8 cellular contexts compared by ENCODE assay signal in the genomic region with DNA sequence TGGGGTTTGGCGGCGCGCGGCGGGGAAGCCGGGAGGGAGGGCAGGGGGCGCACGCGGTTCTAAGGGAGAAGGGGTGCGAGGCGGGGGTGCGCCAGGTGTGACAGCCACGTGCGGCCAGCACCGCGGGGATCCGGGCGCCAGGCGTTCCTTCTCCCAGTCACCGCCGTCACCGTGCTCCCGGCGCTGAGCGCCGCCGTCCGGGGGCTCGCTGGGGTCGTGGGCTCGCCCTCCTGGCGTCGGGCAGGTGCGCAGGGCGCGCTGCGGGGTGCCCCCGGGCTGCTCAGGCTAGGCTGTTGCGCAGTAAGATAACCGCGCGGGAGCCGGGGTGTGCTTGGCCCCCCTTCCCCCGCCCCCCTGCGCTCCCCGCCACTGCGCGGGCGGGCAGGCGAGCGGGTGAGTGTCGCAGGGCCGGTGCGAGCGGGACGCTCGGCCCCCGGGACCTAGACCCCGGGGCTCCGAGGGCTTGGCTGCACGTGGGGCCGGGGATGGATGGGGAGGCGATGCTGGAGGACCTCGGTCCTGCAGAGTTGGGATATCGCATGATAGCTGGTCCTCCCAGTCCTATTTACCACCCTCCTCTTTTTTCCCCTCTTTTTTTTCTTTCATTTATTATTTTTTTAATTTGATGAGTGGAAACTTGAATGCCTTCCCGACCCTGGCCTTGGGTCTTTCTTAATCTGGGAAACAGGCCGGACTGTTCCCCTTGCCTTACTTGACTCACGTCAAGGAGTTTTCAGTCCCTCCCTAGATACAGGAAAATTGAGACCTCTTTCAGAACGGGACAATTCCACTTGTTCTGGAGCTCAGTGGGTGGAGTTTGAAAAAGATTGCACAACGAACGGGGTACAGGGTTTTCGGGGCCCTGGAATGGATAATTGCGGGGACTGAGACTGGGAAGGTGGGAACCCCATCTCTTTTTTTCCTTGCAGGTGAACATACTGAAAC. TPM values are rescaled to one million over a fixed set of nuclear protein-coding genes. Genes with fewer than 3 reads are reported as not detected.
A peak's percentile ranks its signal among the peaks of the same experiment; 100 is the strongest.
DNase-seq lines count a peak whose midpoint lies in the region; ATAC-seq, FAIRE-seq and TF ChIP-seq lines count a peak whose summit lies in the region.

No MANE protein-coding gene starts in this region.

- TF ChIP-seq CTCF in GM10248 (IDR thresholded peaks at IDR 0.05; ENCODE audit: control extremely low read depth, extremely low read depth, low read depth, missing control alignments) (no peak), astrocyte (IDR thresholded peaks at IDR 0.05; ENCODE audit: insufficient read depth, low read depth, low read length) (no peak)

- no peaks in the 10 kb centered on the region for H3K27me3 ChIP-seq in astrocyte (ENCODE audit: insufficient read depth, low read length)
- H3K27me3 ChIP-seq in small intestine (ENCODE audit: control insufficient read depth in 2 of 2, insufficient read depth in 2 of 2, low read length in 2 of 2) = no peaks in the 10 kb centered on the region

- H3K36me3 Mint-ChIP-seq in T-cell = no peaks in the 10 kb centered on the region
- H3K36me3 Mint-ChIP-seq in astrocyte (ENCODE audit: low read depth, unreplicated experiment) = no peaks in the 10 kb centered on the region

- ATAC-seq in HG02763 (IDR thresholded peaks at IDR 0.05; ENCODE audit: unreplicated experiment) = peak; percentile 12
- peak; percentile 22 to 36 (median 28) for ATAC-seq in T-cell (replicated peaks in 1 of 4)
- no peak for ATAC-seq in GM21619 (IDR thresholded peaks at IDR 0.05; ENCODE audit: unreplicated experiment)

- FAIRE-seq in astrocyte (lab: Jason Lieb, UNC) (peak; percentile 20), small intestine (lab: Jason Lieb, UNC) (no peak)

- H3K36me3 ChIP-seq in astrocyte (ENCODE audit: insufficient read depth, low read length) (no peaks in the 10 kb centered on the region), small intestine (ENCODE audit: control insufficient read depth in 2 of 2, insufficient read depth in 2 of 2, low read length in 2 of 2) (no peaks in the 10 kb centered on the region)

- H3K9me3 ChIP-seq in astrocyte (ENCODE audit: insufficient read depth, low read depth, low read length) (no peaks in the 10 kb centered on the region), small intestine (ENCODE audit: control insufficient read depth, low read depth) (no peaks in the 10 kb centered on the region)

- H3K4me3 ChIP-seq in astrocyte (ENCODE audit: insufficient read depth, low read depth, low read length) (peak overlapping the region; percentile 64), iPS-11a (ENCODE audit: low read depth, low read length) (peak overlapping the region; percentile 72), small intestine (ENCODE audit: low read depth in 1 of 2, low read length in 2 of 2) (peak overlapping the region; percentile 57 to 79)

- H4K20me1 ChIP-seq in astrocyte (ENCODE audit: insufficient read depth, low read length) = peaks cover 9% of the 10 kb centered on the region

- peak overlapping the region; percentile 89 to 97 (median 96) for H3K4me3 Mint-ChIP-seq in T-cell
- H3K4me3 Mint-ChIP-seq in astrocyte (ENCODE audit: unreplicated experiment) = peak overlapping the region; percentile 94

- H2AFZ ChIP-seq in astrocyte (ENCODE audit: low read depth, low read length) = no peak overlapping the region

- peaks cover 6% of the 10 kb centered on the region for H3K4me1 ChIP-seq in astrocyte (ENCODE audit: insufficient read depth, low read length)
- H3K4me1 ChIP-seq in small intestine (ENCODE audit: control insufficient read depth in 2 of 2, insufficient read depth in 1 of 2, low read depth in 1 of 2, low read length in 1 of 2) = no peaks in the 10 kb centered on the region

- POLR2A ChIA-PET in GM10248 (lab: Yijun Ruan, JAX) (no interaction called here), T-cell (lab: Charles Lee) (interaction anchor here (0.5 to 0.8 kb wide), 2 partner anchors 17 to 80 kb away, joined by 3 to 6 read pairs; no protein-coding TSS in a partner anchor)

- CTCF ChIA-PET in GM10248 (lab: Yijun Ruan, JAX) = no interaction called here
- CTCF ChIA-PET in T-cell (lab: Charles Lee) = interaction anchor here (0.6 to 0.7 kb wide), 2 partner anchors 1046 to 1544 kb away, joined by 3 to 5 read pairs; no protein-coding TSS in a partner anchor

- H3K4me2 ChIP-seq in astrocyte (ENCODE audit: low read length) = peak overlapping the region; percentile 76

- DNase-seq in GM10248 (ENCODE audit: extremely low spot score) = peak; percentile 46
- peak; percentile 7 to 59 (median 30) for DNase-seq in T-cell
- no peak for DNase-seq in astrocyte (ENCODE audit: low read depth)
- DNase-seq in small intestine = no peak
- DNase-seq in SKM-1 treated with dmso at 0.1 percent for 144 hours (lab: John Stamatoyannopoulos, UW; ENCODE audit: unreplicated experiment) = no peak

- WGBS in small intestine, 3 donors = 2 to 6% (median 3%) methylated on average over 25 to 72 of the region's 73 CpGs

- peaks cover 22 to 37% (median 34%) of the 10 kb centered on the region in 3 donors for H3K4me1 Mint-ChIP-seq in T-cell
- no peaks in the 10 kb centered on the region for H3K4me1 Mint-ChIP-seq in astrocyte (ENCODE audit: low read depth, unreplicated experiment)

- H3K27ac Mint-ChIP-seq in T-cell (peak overlapping the region in 1 of 2 donors; percentile 52), astrocyte (ENCODE audit: unreplicated experiment) (no peak overlapping the region)

- H3K27me3 Mint-ChIP-seq in T-cell (no peaks in the 10 kb centered on the region), astrocyte (ENCODE audit: low read depth, unreplicated experiment) (no peaks in the 10 kb centered on the region)

- peaks cover 37% of the 10 kb centered on the region for H3K79me2 ChIP-seq in astrocyte (ENCODE audit: insufficient read depth, low read length)

- H3K27ac ChIP-seq in astrocyte (ENCODE audit: low read depth, low read length) (peak overlapping the region; percentile 83), small intestine (ENCODE audit: low read depth in 1 of 2, low read length in 1 of 2) (peak overlapping the region in 1 of 2 donors; percentile 98)

- H3K9me3 Mint-ChIP-seq in T-cell (no peaks in the 10 kb centered on the region), astrocyte (ENCODE audit: unreplicated experiment) (no peaks in the 10 kb centered on the region)

- H3K9ac ChIP-seq in astrocyte (ENCODE audit: low read length) = peak overlapping the region; percentile 82

RNA-seq across cellular contexts. Expression of gene TXLNG, which starts 0.8 kb away (rescaled TPM):
- total RNA-seq in T-cell = 10 to 100 TPM; 16.4 to 24.0 (median 17.9) TPM
- total RNA-seq in astrocyte = 8.1 and 9.8 TPM in 2 replicates
- 1 to 10 TPM; 5.4 to 9.6 (median 8.9) TPM for polyA plus RNA-seq in small intestine

Comparison
In these comparisons a context has a peak if more than half of its experiments do, and no peak if none do; other contexts are left out.
1. DNase-seq: peak in GM10248 (single experiment) and T-cell (34 of 34); none in astrocyte (single experiment), small intestine (single experiment) and SKM-1 treated with dmso at 0.1 percent for 144 hours (single experiment).
2. Peak in every context shown above with its lines, with median percentiles within 50 percentile points of each other: H3K4me3 ChIP-seq.